ENCODE assay signal across 1 cellular context in the genomic region with DNA sequence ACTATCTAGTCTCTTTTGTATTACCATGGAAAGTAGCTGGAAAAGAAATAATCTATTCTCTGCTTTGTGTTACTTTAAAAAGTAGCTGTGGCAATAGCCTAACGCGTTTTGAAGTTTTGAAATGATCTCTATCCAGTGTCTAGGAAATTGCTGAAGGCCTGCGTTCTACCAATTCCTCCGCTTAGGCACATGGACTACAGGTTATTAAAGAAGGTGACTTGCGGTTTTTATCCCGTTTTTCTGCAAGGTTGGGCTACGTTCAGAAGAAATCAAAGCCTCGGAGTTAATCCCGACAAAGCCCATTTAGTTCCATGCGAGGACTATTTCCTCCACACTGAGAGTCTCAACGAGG.
TF ChIP-seq lines count a peak whose summit lies in the region.

No MANE protein-coding gene starts in this region.

TF ChIP-seq in SK-N-SH treated with all-trans-retinoic acid at 6 μM for 48 hours, 23 proteins besides CTCF, POLR2A, EP300 and RAD21 (continued from another document):
- TF ChIP-seq, protein P1, sequence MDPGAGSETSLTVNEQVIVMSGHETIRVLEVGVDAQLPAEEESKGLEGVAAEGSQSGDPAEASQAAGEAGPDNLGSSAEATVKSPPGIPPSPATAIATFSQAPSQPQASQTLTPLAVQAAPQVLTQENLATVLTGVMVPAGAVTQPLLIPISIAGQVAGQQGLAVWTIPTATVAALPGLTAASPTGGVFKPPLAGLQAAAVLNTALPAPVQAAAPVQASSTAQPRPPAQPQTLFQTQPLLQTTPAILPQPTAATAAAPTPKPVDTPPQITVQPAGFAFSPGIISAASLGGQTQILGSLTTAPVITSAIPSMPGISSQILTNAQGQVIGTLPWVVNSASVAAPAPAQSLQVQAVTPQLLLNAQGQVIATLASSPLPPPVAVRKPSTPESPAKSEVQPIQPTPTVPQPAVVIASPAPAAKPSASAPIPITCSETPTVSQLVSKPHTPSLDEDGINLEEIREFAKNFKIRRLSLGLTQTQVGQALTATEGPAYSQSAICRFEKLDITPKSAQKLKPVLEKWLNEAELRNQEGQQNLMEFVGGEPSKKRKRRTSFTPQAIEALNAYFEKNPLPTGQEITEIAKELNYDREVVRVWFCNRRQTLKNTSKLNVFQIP (CRISPR knock-in tag; IDR thresholded peaks at IDR 0.05; ENCODE audit: borderline replicate concordance, low read depth): no peak
- TF ChIP-seq GLIS3 (CRISPR knock-in tag; IDR thresholded peaks at IDR 0.05) (no peak), TOX (CRISPR knock-in tag; IDR thresholded peaks at IDR 0.05; ENCODE audit: borderline replicate concordance) (no peak)
